8 cellular contexts compared by ENCODE assay signal in the genomic region with DNA sequence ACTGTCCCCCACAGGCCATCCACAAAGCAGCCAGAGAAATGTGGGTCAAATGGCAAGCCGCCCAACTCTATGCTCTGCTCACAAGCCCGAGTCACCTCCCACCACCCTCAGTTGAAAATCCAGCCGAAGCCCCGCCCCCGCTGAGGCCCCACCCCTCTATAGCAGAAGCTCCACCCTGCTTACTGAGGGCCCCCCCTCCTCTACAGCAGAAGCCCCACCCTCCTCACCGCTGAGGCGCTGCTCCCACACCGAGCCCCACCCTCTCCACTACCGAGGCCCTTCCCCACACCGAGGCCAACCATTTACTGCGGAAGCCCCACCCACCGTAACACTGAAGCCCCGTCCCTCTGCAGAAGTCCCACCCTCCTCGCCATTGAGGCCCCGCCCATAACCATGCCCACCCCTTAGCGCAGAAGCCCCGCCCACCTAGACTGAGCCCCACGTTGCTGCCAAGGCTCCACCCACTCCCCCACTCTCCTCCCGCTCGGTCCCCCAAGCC. TPM values are rescaled to one million over a fixed set of nuclear protein-coding genes. Genes with fewer than 3 reads are reported as not detected.
DNase-seq lines count a peak whose midpoint lies in the region; ATAC-seq and TF ChIP-seq lines count a peak whose summit lies in the region.
"Had no signal": no experiment of that assay in that cellular context is flagged by ENCODE, and none has a peak within 500 bp of the region (broad histone marks: within the 10 kb centered on the region; RNA-seq: fewer than 3 reads in every experiment).

No MANE protein-coding gene starts in this region.

- WGBS in ovary, 3 donors, result 30 to 51% (median 42%) methylated on average over 19 to 20 of the region's 20 CpGs

- peak overlapping the region; percentile 53; the same call in 1 of the 2 replicates for H3K9ac ChIP-seq in ES-I3 (ENCODE audit: low read depth, low read length)

- intact Hi-C loops in ovary (cut with DNase I), result no loop called here

- no peaks in the 10 kb centered on the region for H3K27me3 ChIP-seq in ovary

- no peak for TF ChIP-seq CTCF in ovary (IDR thresholded peaks at IDR 0.05)

- no peak overlapping the region for H3K27ac ChIP-seq in ovary

- H3K9me3 ChIP-seq in ES-I3 (ENCODE audit: control insufficient read depth, insufficient read depth, low read length), result no peaks in the 10 kb centered on the region
- no peaks in the 10 kb centered on the region for H3K9me3 ChIP-seq in ovary

- H3K4me1 ChIP-seq in ES-I3 (ENCODE audit: insufficient read depth, low read length) (peaks cover 8% of the 10 kb centered on the region; the same call in 1 of the 2 replicates), ovary (ENCODE audit: insufficient read depth) (no peaks in the 10 kb centered on the region)

- H3K36me3 ChIP-seq in ES-I3 (ENCODE audit: insufficient read depth, low read length), result no peaks in the 10 kb centered on the region; the same call in 1 of the 2 replicates
- no peaks in the 10 kb centered on the region for H3K36me3 ChIP-seq in ovary

- no peak overlapping the region for H3K4me3 ChIP-seq in ovary

- DNase-seq in NCI-H226, result peak; percentile 45
- DNase-seq in ecto neural progenitor cell (ENCODE audit: low spot score), result peak; percentile 91
- DNase-seq in ovary, result peak; percentile 72 to 87 (median 77)
- DNase-seq in NCI-H2196 (lab: John Stamatoyannopoulos, UW; ENCODE audit: unreplicated experiment), result no peak
- DNase-seq: activated CD4-positive, alpha-beta T cell treated with anti-CD3 and anti-CD28 coated beads, Interleukin-2, amount 10 ng/mL, durations not matched to agents 24 days and 14 days had no signal

- TF ChIP-seq EP300 in ovary (IDR thresholded peaks at IDR 0.05), result no peak

- TF ChIP-seq POLR2A in ovary (IDR thresholded peaks at IDR 0.05), result no peak

- ATAC-seq in GM18511 (IDR thresholded peaks at IDR 0.05; ENCODE audit: unreplicated experiment) (no peak), HG03439 (IDR thresholded peaks at IDR 0.05; ENCODE audit: unreplicated experiment) (no peak)

RNA-seq across cellular contexts. Expression of gene MYDGF, which starts 8.8 kb away (rescaled TPM):
- total RNA-seq in ovary, result 10 to 100 TPM; 28.6 to 76.1 (median 59.4) TPM
- 10 to 100 TPM; 44.5 to 85.4 TPM for polyA plus RNA-seq in ovary

RNA-seq across cellular contexts. Expression of gene TNFAIP8L1, which starts 39.6 kb away (rescaled TPM):
- total RNA-seq in ovary, result 10 to 100 TPM in 3 of 7 donors, 1 to 10 TPM in 4; 4.3 to 14.0 (median 9.8) TPM
- polyA plus RNA-seq in ovary, result 1 to 10 TPM; 6.8 to 8.1 TPM

RNA-seq across cellular contexts. Expression of gene DPP9, which starts 44.7 kb away (rescaled TPM):
- 10 to 100 TPM; 26.9 to 69.5 (median 44.3) TPM for total RNA-seq in ovary
- polyA plus RNA-seq in ovary, result 10 to 100 TPM; 14.4 to 29.3 TPM
